ENCODE assay signal across 8 cellular contexts in genomic region chr17:30378797-30379302, GRCh38. TPM values are rescaled to one million over a fixed set of nuclear protein-coding genes. Genes with fewer than 3 reads are reported as not detected.
DNase-seq lines count a peak whose midpoint lies in the region; ATAC-seq and TF ChIP-seq lines count a peak whose summit lies in the region.

Gene CPD (plus strand): TSS chr17:30378927. CDS start chr17:30378981, 54 bp downstream.

- H3K27me3 Mint-ChIP-seq in natural killer cell treated with Interleukin-12 subunit alpha and Interleukin-12 subunit beta and Interleukin-15 and Interleukin-18, amount 100 ng/mL, for 72 hours: peaks cover 2 to 7% of the 10 kb centered on the region in 2 donors

- peak; percentile 66 for TF ChIP-seq POLR2A in Raji (IDR thresholded peaks at IDR 0.05; ENCODE audit: insufficient read depth, low read depth, low read length)

- peaks cover 6% of the 10 kb centered on the region for H3K36me3 Mint-ChIP-seq in natural killer cell treated with Interleukin-12 subunit alpha and Interleukin-12 subunit beta and Interleukin-15 and Interleukin-18, amount 100 ng/mL, for 72 hours

- H3K4me3 ChIP-seq in fibroblast of pulmonary artery (replicated peaks; ENCODE audit: low read depth, low read length): peak within 1 kb of the TSS; percentile 77

- H3K4me1 Mint-ChIP-seq in natural killer cell treated with Interleukin-12 subunit alpha and Interleukin-12 subunit beta and Interleukin-15 and Interleukin-18, amount 100 ng/mL, for 72 hours (ENCODE audit: low read depth in 2 of 2): peaks cover 56 to 67% of the 10 kb centered on the region in 2 donors

- H3K9me3 Mint-ChIP-seq in natural killer cell treated with Interleukin-12 subunit alpha and Interleukin-12 subunit beta and Interleukin-15 and Interleukin-18, amount 100 ng/mL, for 72 hours: no peaks in the 10 kb centered on the region

- no peak for TF ChIP-seq CTCF in fibroblast of pulmonary artery (IDR thresholded peaks at IDR 0.05; ENCODE audit: low read length, missing control alignments)

- H3K4me3 Mint-ChIP-seq in natural killer cell treated with Interleukin-12 subunit alpha and Interleukin-12 subunit beta and Interleukin-15 and Interleukin-18, amount 100 ng/mL, for 72 hours: peak within 1 kb of the TSS; percentile 97

- H3K27ac Mint-ChIP-seq in natural killer cell treated with Interleukin-12 subunit alpha and Interleukin-12 subunit beta and Interleukin-15 and Interleukin-18, amount 100 ng/mL, for 72 hours: peak within 1 kb of the TSS; percentile 90 to 96

- DNase-seq in EH (ENCODE audit: low read depth) (peak; percentile 94), H4 (ENCODE audit: low spot score) (peak; percentile 89), M059J (ENCODE audit: low read depth) (peak; percentile 91), fibroblast of pulmonary artery (ENCODE audit: low read depth) (peak; percentile 95)
- peak; percentile 97 for DNase-seq in activated T-helper 9 cell treated with anti-CD3 and anti-CD28 coated beads, Interleukin-2, amount 50 U/mL, for 16 hours (ENCODE audit: low read depth)
- DNase-seq in natural killer cell treated with Interleukin-12 subunit alpha and Interleukin-12 subunit beta and Interleukin-15 and Interleukin-18, amount 100 ng/mL, for 72 hours (ENCODE audit: low spot score): peak; percentile 98
- peak; percentile 94 for DNase-seq in stimulated activated naive CD4-positive, alpha-beta T cell treated with Interleukin-2 at 50 U/mL for 16 hours (lab: John Stamatoyannopoulos, UW)

- peak; percentile 91 to 95 for ATAC-seq in natural killer cell treated with Interleukin-12 subunit alpha and Interleukin-12 subunit beta and Interleukin-15 and Interleukin-18, amount 100 ng/mL, for 72 hours

RNA-seq across cellular contexts. Expression of gene CPD, which starts in this region (rescaled TPM):
- 37.9 and 40.8 TPM in 2 replicates for total RNA-seq in H4 (2014; rRNA removed; shearing (Covaris generic))
- total RNA-seq in M059J (2014; rRNA removed; shearing (Covaris generic)): 29.6 and 52.3 TPM in 2 replicates
- 10 to 100 TPM; 69.7 to 97.7 TPM for total RNA-seq in natural killer cell treated with Interleukin-12 subunit alpha and Interleukin-12 subunit beta and Interleukin-15 and Interleukin-18, amount 100 ng/mL, for 72 hours

Comparison
In these comparisons a context has a peak if more than half of its experiments do, and no peak if none do; other contexts are left out.
1. Peak in every context shown above with its lines: DNase-seq, ATAC-seq and H3K4me3 ChIP-seq.